In genomic region chr10:77967611-77968022, GRCh38 we compare ENCODE assay signal across 27 cellular contexts. TPM values are rescaled to one million over a fixed set of nuclear protein-coding genes. Genes with fewer than 3 reads are reported as not detected.
A peak's percentile ranks its signal among the peaks of the same experiment; 100 is the strongest.
DNase-seq lines count a peak whose midpoint lies in the region; ATAC-seq and TF ChIP-seq lines count a peak whose summit lies in the region.
"Had no signal": no experiment of that assay in that cellular context is flagged by ENCODE, and none has a peak within 500 bp of the region (broad histone marks: within the 10 kb centered on the region; RNA-seq: fewer than 3 reads in every experiment).

No MANE protein-coding gene starts in this region.

- H4K5ac ChIP-seq in mesendoderm (ENCODE audit: low read length) = no peak overlapping the region

- no CpG with 5 or more reads among the region's 8 CpGs for WGBS in mesendoderm (ENCODE audit: extremely low coverage, insufficient coverage, low lambda C conversion rate)
- WGBS in spleen, 5 donors = 52 to 64% (median 56%) methylated on average over 6 to 8 of the region's 8 CpGs
- 42 to 57% methylated on average over 8 of the region's 8 CpGs for WGBS in aorta, 2 donors

- H3K79me1 ChIP-seq in mesendoderm (ENCODE audit: low read length) = no peaks in the 10 kb centered on the region

- H3K9me3 ChIP-seq in spleen (peaks cover 0 to 9% (median 8%) of the 10 kb centered on the region in 8 donors), aorta (ENCODE audit: control insufficient read depth, low read length) (no peaks in the 10 kb centered on the region)
- H3K9me3 ChIP-seq: BE2C had no signal

- no peak overlapping the region for H3K18ac ChIP-seq in mesendoderm (ENCODE audit: low read length)

- intact Hi-C loops in spleen (cut with DNase I; ENCODE audit: low total_unique reads) = no loop called here
- intact Hi-C loops in aorta (cut with DNase I) = loop anchor here in 1 of 2 donors (5.0 kb wide), 1 partner anchor 40 kb away; the partner anchor contains the start of gene DLG5

- no peak overlapping the region for H3K4me2 ChIP-seq in mesendoderm (ENCODE audit: low read length)
- H3K4me2 ChIP-seq: A549, smooth muscle cell had no signal

- H3K27ac ChIP-seq in mesendoderm (ENCODE audit: low read depth, low read length) (no peak overlapping the region), spleen (no peak overlapping the region), aorta (ENCODE audit: low read depth in 1 of 2, low read length in 2 of 2) (no peak overlapping the region)
- H3K27ac ChIP-seq: A549, cardiac muscle cell had no signal

- no peaks in the 10 kb centered on the region for H3K79me2 ChIP-seq in mesendoderm (ENCODE audit: control insufficient read depth, insufficient read depth, low read length)

- H3K4me3 ChIP-seq in mesendoderm (ENCODE audit: low read length) (no peak overlapping the region), spleen (no peak overlapping the region), aorta (ENCODE audit: low read length in 2 of 2) (no peak overlapping the region)
- H3K4me3 ChIP-seq: A549, cardiac muscle cell, GM12878, lung, smooth muscle cell had no signal

- H2BK15ac ChIP-seq in mesendoderm (replicated peaks; ENCODE audit: low read depth) = no peak overlapping the region

- no peak overlapping the region for H3K56ac ChIP-seq in mesendoderm (ENCODE audit: low read length)

- no peak overlapping the region for H2BK5ac ChIP-seq in mesendoderm (ENCODE audit: low read length)

- DNase-seq in NCI-H748 (lab: John Stamatoyannopoulos, UW; ENCODE audit: unreplicated experiment) = peak; percentile 48
- no peak for DNase-seq in NCI-H748 treated with DMSO at 0.1 percent for 48 hours (lab: John Stamatoyannopoulos, UW)
- DNase-seq in SK-N-DZ (ENCODE audit: low spot score) = peak; percentile 84
- DNase-seq in mesendoderm = peak; percentile 72
- peak; percentile 5 for DNase-seq in spleen
- no peak for DNase-seq in aorta
- DNase-seq in EL = no peak
- DNase-seq: activated CD4-positive, alpha-beta T cell treated with anti-CD3 and anti-CD28 coated beads, Interleukin-2, amount 50 U/mL, for 1 hour; activated naive CD4-positive, alpha-beta T cell treated with anti-CD3 and anti-CD28 coated beads, Interleukin-2, amount 50 U/mL, for 16 hours; BE2C; DMS79 treated with DMSO at 0.1 percent for 48 hours; HFFc6; kidney glomerular epithelial cell; NCI-H1694; NCI-H226; NCI-H82; occipital lobe; stimulated activated CD4-positive, alpha-beta T cell treated with anti-CD3 and anti-CD28 coated beads, Interleukin-2, amount 100 ng/mL, for 48 hours; SW 1271; T1000 had no signal

- no peak overlapping the region for H3K4ac ChIP-seq in mesendoderm (ENCODE audit: low read depth, low read length)

- no peak for TF ChIP-seq POLR2A in spleen (IDR thresholded peaks at IDR 0.05)

- no peak overlapping the region for H4K8ac ChIP-seq in mesendoderm (ENCODE audit: low read depth, low read length)

- H3K27me3 ChIP-seq in mesendoderm (ENCODE audit: insufficient read depth, low read length, poor library complexity) (no peaks in the 10 kb centered on the region), spleen (replicated peaks in 1 of 7) (peaks cover 0 to 7% (median 0%) of the 10 kb centered on the region in 7 donors), aorta (ENCODE audit: control insufficient read depth in 1 of 2, insufficient read depth in 2 of 2, low read length in 1 of 2) (no peaks in the 10 kb centered on the region)
- H3K27me3 ChIP-seq: BE2C, cardiac muscle cell had no signal

- H3K9ac ChIP-seq in mesendoderm (ENCODE audit: low read length) = no peak overlapping the region

- H3K4me1 ChIP-seq in mesendoderm (ENCODE audit: control insufficient read depth, low read depth, low read length) = peaks cover 5% of the 10 kb centered on the region
- peaks cover 0 to 14% (median 8%) of the 10 kb centered on the region in 6 donors for H3K4me1 ChIP-seq in spleen
- no peaks in the 10 kb centered on the region for H3K4me1 ChIP-seq in aorta (ENCODE audit: control insufficient read depth in 1 of 2, insufficient read depth in 2 of 2, low read length in 2 of 2)

- H3K36me3 ChIP-seq in mesendoderm (ENCODE audit: control insufficient read depth, insufficient read depth, low read length) = no peaks in the 10 kb centered on the region
- peaks cover 0 to 2% (median 0%) of the 10 kb centered on the region in 6 donors for H3K36me3 ChIP-seq in spleen
- no peaks in the 10 kb centered on the region for H3K36me3 ChIP-seq in aorta (ENCODE audit: control insufficient read depth in 1 of 2, insufficient read depth in 2 of 2, low read length in 1 of 2)
- H3K36me3 ChIP-seq: cardiac muscle cell had no signal

- no peak for TF ChIP-seq CTCF in spleen (IDR thresholded peaks at IDR 0.05 in 8 of 11, conservative IDR thresholded peaks at IDR 0.05 in 3 of 11)

- no peak overlapping the region for H3K23ac ChIP-seq in mesendoderm (ENCODE audit: low read length)

- ATAC-seq in aorta (ENCODE audit: low FRiP score) = no peak
- no peak for ATAC-seq in GM18520 (IDR thresholded peaks at IDR 0.05; ENCODE audit: unreplicated experiment)
- ATAC-seq: A549; GM12878; stimulated activated effector memory CD8-positive, alpha-beta T cell treated with anti-CD3 and anti-CD28 coated beads, Interleukin-12 subunit alpha, Interleukin-12 subunit beta, amount 100 ng/mL, for 72 hours had no signal

- H2AK5ac ChIP-seq in mesendoderm (ENCODE audit: low read length) = no peak overlapping the region

- no peak overlapping the region for H2BK120ac ChIP-seq in mesendoderm (ENCODE audit: low read depth, low read length)

RNA-seq across cellular contexts. Expression of gene DLG5, which starts 41.1 kb away (rescaled TPM):
- polyA plus RNA-seq in SK-N-DZ (2014; cell fraction: cytosol; rRNA removed) = 20.6 and 23.3 TPM in 2 replicates
- 26.3 and 39.2 TPM in 2 replicates for polyA plus RNA-seq in SK-N-DZ (2014; cell fraction: nucleus; rRNA removed)
- 58.5 TPM for polyA plus RNA-seq in mesendoderm (2013, experiment 1 of 2)
- polyA plus RNA-seq in mesendoderm (2013, experiment 2 of 2) = 57.0 TPM
- 10 to 100 TPM in 4 of 7 donors, 1 to 10 TPM in 3; 6.7 to 14.4 (median 10.4) TPM for total RNA-seq in spleen
- polyA plus RNA-seq in spleen = 1 to 10 TPM; 2.0 to 2.4 (median 2.3) TPM
- 10 to 100 TPM; 50.5 to 70.6 TPM for total RNA-seq in aorta
- 10 to 100 TPM; 10.0 to 20.3 TPM for polyA plus RNA-seq in aorta

Comparison
In these comparisons a context has a peak if more than half of its experiments do, and no peak if none do; other contexts are left out.
1. DNase-seq: peak in NCI-H748 (single experiment), SK-N-DZ (single experiment), mesendoderm (single experiment) and spleen (single experiment); none in NCI-H748 treated with DMSO at 0.1 percent for 48 hours (single experiment), aorta (0 of 2) and EL (single experiment).